In the genomic region with DNA sequence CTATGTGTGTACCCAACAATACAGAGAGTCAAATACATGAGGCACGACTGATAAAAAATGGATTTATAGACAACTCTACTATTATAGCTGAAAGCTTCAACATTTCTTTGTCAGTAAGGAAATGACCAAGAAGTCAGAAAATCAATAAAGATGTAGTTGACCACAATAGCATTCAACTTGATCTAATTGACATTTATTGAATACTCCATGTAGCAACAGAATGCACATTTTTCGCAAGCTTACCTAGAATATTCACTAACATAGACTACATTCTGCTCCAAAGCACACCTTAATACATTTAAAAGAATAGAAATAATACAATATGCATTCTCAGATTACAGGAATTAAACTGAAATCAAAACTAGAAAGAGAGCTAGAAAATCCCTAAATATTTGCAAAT, we compare ENCODE assay signal across 35 cellular contexts. TPM values are rescaled to one million over a fixed set of nuclear protein-coding genes. Genes with fewer than 3 reads are reported as not detected.
"Had no signal": no experiment of that assay in that cellular context is flagged by ENCODE, and none has a peak within 500 bp of the region (broad histone marks: within the 10 kb centered on the region; RNA-seq: fewer than 3 reads in every experiment).

No MANE protein-coding gene starts in this region.

- DNase-seq: Karpas-422, Kasumi-1, MG63, MM.1S, MV-4-11, NCI-H1048, NCI-H1092, NCI-H1092 treated with DMSO at 0.1 percent for 48 hours, NCI-H1105, NCI-H1105 treated with DMSO at 0.1 percent for 48 hours, NCI-H1417, NCI-H1417 treated with DMSO at 0.1 percent for 48 hours, NCI-H1436, NCI-H1436 treated with DMSO at 0.1 percent for 48 hours, NCI-H146, NCI-H1694, NCI-H1694 treated with DMSO at 0.1 percent for 48 hours, NCI-H187, NCI-H187 treated with DMSO at 0.1 percent for 48 hours, NCI-H1930, NCI-H2029, NCI-H2029 treated with DMSO at 0.1 percent for 48 hours, NCI-H2081, NCI-H2081 treated with DMSO at 0.1 percent for 48 hours, NCI-H2107, NCI-H2171, NCI-H2171 treated with DMSO at 0.1 percent for 48 hours, NCI-H2227 treated with DMSO at 0.1 percent for 48 hours, NCI-H226, NCI-H345, NCI-H446, NCI-H446 treated with DMSO at 0.1 percent for 48 hours, NCI-H510A, NCI-H510A treated with DMSO at 0.1 percent for 48 hours had no signal

- H3K27me3 ChIP-seq: MG63 had no signal

- H3K36me3 ChIP-seq: MG63 had no signal

- H3K4me3 ChIP-seq: MG63 had no signal

RNA-seq across cellular contexts. Expression of a gene that starts 49.2 kb away (rescaled TPM):
- total RNA-seq: MCF 10A had no signal
